In the genomic region with DNA sequence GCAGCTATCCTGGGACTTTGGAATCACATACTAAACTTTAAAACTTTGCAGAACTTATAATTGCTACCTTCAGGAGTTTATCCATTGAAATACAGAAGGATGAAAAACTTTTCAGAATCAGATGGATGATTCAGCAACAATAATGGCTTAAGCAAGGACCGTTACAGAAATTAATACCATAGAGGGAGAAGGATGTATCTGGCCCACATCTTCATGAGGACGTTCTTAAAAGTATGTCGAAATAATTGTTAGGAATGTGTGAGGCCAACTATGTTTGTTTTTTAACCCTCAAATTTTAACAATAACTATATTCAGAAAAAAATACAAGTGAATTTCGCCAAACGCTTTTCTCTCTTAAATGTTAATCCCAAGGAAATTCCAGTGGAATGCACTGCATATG, we compare ENCODE assay signal across 32 cellular contexts.
"Had no signal": no experiment of that assay in that cellular context is flagged by ENCODE, and none has a peak within 500 bp of the region (broad histone marks: within the 10 kb centered on the region; RNA-seq: fewer than 3 reads in every experiment).

No MANE protein-coding gene starts in this region.

- H3K27ac ChIP-seq: brain microvascular endothelial cell, esophagus squamous epithelium, gastroesophageal sphincter, heart right ventricle, hepatocyte, VCaP had no signal

- H3K4me3 ChIP-seq: esophagus squamous epithelium, gastroesophageal sphincter, heart right ventricle, hepatocyte had no signal

- H3K4me1 Mint-ChIP-seq: activated CD4-positive, alpha-beta memory T cell treated with anti-CD3 and anti-CD28 coated beads, Interleukin-2, amount 10 ng/mL, durations not matched to agents 7 days and 5 days; activated CD4-positive, alpha-beta T cell treated with anti-CD3 and anti-CD28 coated beads, Interleukin-2, amount 10 ng/mL, durations not matched to agents 7 days and 5 days; activated naive CD4-positive, alpha-beta T cell treated with anti-CD3 and anti-CD28 coated beads, Interleukin-2, amount 10 ng/mL, durations not matched to agents 7 days and 5 days; activated naive CD8-positive, alpha-beta T cell treated with anti-CD3 and anti-CD28 coated beads, Interleukin-2, amount 10 ng/mL, durations not matched to agents 7 days and 5 days; central memory CD8-positive, alpha-beta T cell; T-helper 17 cell; WTC11 had no signal

- H3K36me3 Mint-ChIP-seq: activated naive CD4-positive, alpha-beta T cell treated with anti-CD3 and anti-CD28 coated beads, Interleukin-2, amount 10 ng/mL, durations not matched to agents 7 days and 5 days; activated naive CD4-positive, alpha-beta T cell treated with anti-CD3 and anti-CD28 coated beads, Interleukin-2, amount 50 U/mL, for 72 hours; activated naive CD8-positive, alpha-beta T cell treated with anti-CD3 and anti-CD28 coated beads, Interleukin-2, amount 10 ng/mL, durations not matched to agents 7 days and 5 days; WTC11 had no signal

- H3K9me3 ChIP-seq: esophagus squamous epithelium had no signal

- H3K4me1 ChIP-seq: esophagus squamous epithelium, gastroesophageal sphincter, heart right ventricle had no signal

- H3K27me3 ChIP-seq: brain microvascular endothelial cell, esophagus squamous epithelium, gastroesophageal sphincter, heart right ventricle, hepatocyte had no signal

- H3K9me3 Mint-ChIP-seq: activated CD4-positive, alpha-beta T cell treated with anti-CD3 and anti-CD28 coated beads, Interleukin-2, amount 10 ng/mL, durations not matched to agents 7 days and 5 days; activated naive CD4-positive, alpha-beta T cell treated with anti-CD3 and anti-CD28 coated beads, Interleukin-2, amount 10 ng/mL, durations not matched to agents 7 days and 5 days; activated naive CD8-positive, alpha-beta T cell treated with anti-CD3 and anti-CD28 coated beads, Interleukin-2, amount 10 ng/mL, durations not matched to agents 7 days and 5 days; T-helper 2 cell treated with Interferon-gamma antibody and Interleukin-4, amounts not matched to agents 5 μg/mL and 100 μg/mL, for 36 hours had no signal

- H3K27ac Mint-ChIP-seq: activated CD4-positive, alpha-beta memory T cell treated with anti-CD3 and anti-CD28 coated beads, Interleukin-2, amount 10 ng/mL, durations not matched to agents 7 days and 5 days; activated CD4-positive, alpha-beta T cell treated with anti-CD3 and anti-CD28 coated beads, Interleukin-2, amount 10 ng/mL, durations not matched to agents 7 days and 5 days; activated naive CD4-positive, alpha-beta T cell treated with anti-CD3 and anti-CD28 coated beads, Interleukin-2, amount 10 ng/mL, durations not matched to agents 7 days and 5 days; activated naive CD4-positive, alpha-beta T cell treated with anti-CD3 and anti-CD28 coated beads, Interleukin-2, amount 50 U/mL, for 72 hours; activated naive CD8-positive, alpha-beta T cell treated with anti-CD3 and anti-CD28 coated beads, Interleukin-2, amount 10 ng/mL, durations not matched to agents 7 days and 5 days; activated T-cell treated with anti-CD3 and anti-CD28 coated beads, Interleukin-2, amount 50 U/mL, for 24 hours; activated T-cell treated with anti-CD3 and anti-CD28 coated beads, Interleukin-2, amount 50 U/mL, for 72 hours; effector memory CD8-positive, alpha-beta T cell; T-helper 17 cell; T-helper 2 cell treated with Interferon-gamma antibody and Interleukin-4, amounts not matched to agents 5 μg/mL and 100 μg/mL, for 36 hours; WTC11 had no signal

- H3K4me3 Mint-ChIP-seq: activated CD4-positive, alpha-beta memory T cell treated with anti-CD3 and anti-CD28 coated beads, Interleukin-2, amount 10 ng/mL, durations not matched to agents 7 days and 5 days; activated CD4-positive, alpha-beta T cell treated with anti-CD3 and anti-CD28 coated beads, Interleukin-2, amount 10 ng/mL, durations not matched to agents 7 days and 5 days; activated naive CD4-positive, alpha-beta T cell treated with anti-CD3 and anti-CD28 coated beads, Interleukin-2, amount 10 ng/mL, durations not matched to agents 7 days and 5 days; activated naive CD8-positive, alpha-beta T cell treated with anti-CD3 and anti-CD28 coated beads, Interleukin-2, amount 10 ng/mL, durations not matched to agents 7 days and 5 days; activated T-cell treated with anti-CD3 and anti-CD28 coated beads, Interleukin-2, amount 50 U/mL, for 24 hours; activated T-cell treated with anti-CD3 and anti-CD28 coated beads, Interleukin-2, amount 50 U/mL, for 72 hours; central memory CD8-positive, alpha-beta T cell; effector memory CD8-positive, alpha-beta T cell; T-helper 17 cell; T-helper 2 cell treated with Interferon-gamma antibody and Interleukin-4, amounts not matched to agents 5 μg/mL and 100 μg/mL, for 36 hours; WTC11 had no signal

- H3K36me3 ChIP-seq: brain microvascular endothelial cell, esophagus squamous epithelium, gastroesophageal sphincter, heart right ventricle had no signal

- H3K27me3 Mint-ChIP-seq: activated CD4-positive, alpha-beta memory T cell treated with anti-CD3 and anti-CD28 coated beads, Interleukin-2, amount 10 ng/mL, durations not matched to agents 7 days and 5 days; activated CD4-positive, alpha-beta T cell treated with anti-CD3 and anti-CD28 coated beads, Interleukin-2, amount 10 ng/mL, durations not matched to agents 7 days and 5 days; activated naive CD4-positive, alpha-beta T cell treated with anti-CD3 and anti-CD28 coated beads, Interleukin-2, amount 10 ng/mL, durations not matched to agents 7 days and 5 days; activated naive CD8-positive, alpha-beta T cell treated with anti-CD3 and anti-CD28 coated beads, Interleukin-2, amount 10 ng/mL, durations not matched to agents 7 days and 5 days; activated T-cell treated with anti-CD3 and anti-CD28 coated beads, Interleukin-2, amount 50 U/mL, for 24 hours; central memory CD8-positive, alpha-beta T cell; effector memory CD8-positive, alpha-beta T cell; T-helper 17 cell had no signal

- DNase-seq: activated CD4-positive, alpha-beta memory T cell treated with anti-CD3 and anti-CD28 coated beads, Interleukin-2, amount 10 ng/mL, durations not matched to agents 7 days and 5 days; activated CD4-positive, alpha-beta T cell treated with anti-CD3 and anti-CD28 coated beads for 1 hour; activated CD4-positive, alpha-beta T cell treated with anti-CD3 and anti-CD28 coated beads for 4 hours; activated CD4-positive, alpha-beta T cell treated with anti-CD3 and anti-CD28 coated beads, Interleukin-2, amount 10 ng/mL, durations not matched to agents 7 days and 5 days; activated CD4-positive, alpha-beta T cell treated with anti-CD3 and anti-CD28 coated beads, Interleukin-2, amount 50 U/mL, for 4 hours; activated CD8-positive, alpha-beta memory T cell treated with anti-CD3 and anti-CD28 coated beads, Interleukin-2, amount 50 U/mL, for 48 hours; activated gamma-delta T cell; activated naive CD4-positive, alpha-beta T cell; activated naive CD4-positive, alpha-beta T cell treated with anti-CD3 and anti-CD28 coated beads, Interleukin-2, amount 10 ng/mL, durations not matched to agents 7 days and 5 days; activated naive CD8-positive, alpha-beta T cell treated with anti-CD3 and anti-CD28 coated beads, Interleukin-2, amount 10 ng/mL, durations not matched to agents 7 days and 5 days; activated T-cell treated with anti-CD3 and anti-CD28 coated beads for 4 hours; activated T-cell treated with anti-CD3 and anti-CD28 coated beads, Interleukin-2, amount 50 U/mL, for 24 hours; activated T-cell treated with anti-CD3 and anti-CD28 coated beads, Interleukin-2, amount 50 U/mL, for 72 hours; amniotic stem cell; anterior cingulate cortex; brain microvascular endothelial cell; cortex of kidney; dermis blood vessel endothelial cell; effector CD4-positive, alpha-beta T cell; effector memory CD8-positive, alpha-beta T cell; esophagus squamous epithelium; foreskin melanocyte; heart right ventricle; T-helper 1 cell; T-helper 17 cell had no signal
